ENCODE assay signal across 8 cellular contexts in the genomic region with DNA sequence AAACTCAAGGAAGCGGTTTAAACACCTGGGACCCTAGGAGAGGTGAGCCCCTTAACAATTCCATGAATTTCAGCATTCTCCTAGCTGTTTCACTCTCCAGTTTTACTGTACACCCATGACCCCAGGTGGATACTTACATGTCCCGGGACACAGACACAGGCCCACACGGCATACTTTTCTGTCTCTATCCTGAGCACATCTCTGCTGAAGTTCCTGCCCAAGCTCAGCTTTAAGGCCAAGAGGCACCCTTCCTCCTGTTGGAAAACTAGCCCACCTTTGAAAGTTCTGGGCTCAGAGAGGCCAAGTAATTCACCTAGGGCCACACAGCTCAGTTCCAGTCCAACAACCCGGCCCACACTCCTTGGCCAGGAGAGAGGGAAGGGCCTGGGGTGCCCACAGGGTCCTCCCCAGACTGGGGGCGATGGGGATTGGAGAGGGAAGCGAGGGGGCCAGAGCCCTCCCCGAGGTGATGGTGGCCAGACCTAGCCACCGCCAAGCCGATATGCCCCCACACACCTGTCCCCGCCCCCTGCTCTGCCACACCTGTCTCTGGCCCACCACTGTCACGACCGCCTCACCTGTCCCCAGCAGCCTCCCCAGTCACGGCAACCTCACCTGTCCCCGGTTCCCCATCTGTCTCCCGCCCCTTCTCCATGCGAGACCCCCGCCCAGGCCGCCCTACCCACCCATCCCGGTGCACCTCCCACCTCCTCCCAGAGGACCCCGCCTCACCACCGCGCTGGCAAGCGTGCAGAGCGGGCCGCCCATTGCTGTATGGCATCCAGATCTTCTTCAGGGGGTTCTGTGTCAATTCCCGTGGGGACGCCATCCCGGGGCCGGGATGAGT. TPM values are rescaled to one million over a fixed set of nuclear protein-coding genes. Genes with fewer than 3 reads are reported as not detected.
DNase-seq lines count a peak whose midpoint lies in the region; ATAC-seq and TF ChIP-seq lines count a peak whose summit lies in the region.

No MANE protein-coding gene starts in this region.

- TF ChIP-seq CTCF in thyroid gland (IDR thresholded peaks at IDR 0.05): no peak

- CTCF ChIA-PET in activated CD4-positive, alpha-beta memory T cell treated with anti-CD3 and anti-CD28 coated beads, Interleukin-2, amount 10 ng/mL, durations not matched to agents 7 days and 5 days (lab: Charles Lee): interaction anchor here (0.6 to 13.5 kb wide), 18 partner anchors 8 to 414 kb away, joined by 3 to 180 read pairs (median 4); a partner anchor contains a TSS

- 24 to 34% methylated on average over 17 to 20 of the region's 29 CpGs for WGBS in thyroid gland, 2 donors

- H3K9ac ChIP-seq in iPS-18a (ENCODE audit: low read length) (no peak overlapping the region), stomach smooth muscle (ENCODE audit: low read length in 2 of 2) (peak overlapping the region; percentile 38 to 42)

- ATAC-seq in GM19395 (IDR thresholded peaks at IDR 0.05; ENCODE audit: unreplicated experiment) (no peak), GM21825 (IDR thresholded peaks at IDR 0.05; ENCODE audit: unreplicated experiment) (no peak)

- H3K4me1 Mint-ChIP-seq in T-helper 2 cell treated with Interferon-gamma antibody and Interleukin-4, amounts not matched to agents 5 μg/mL and 100 μg/mL, for 36 hours (ENCODE audit: low read depth): peaks cover 38% of the 10 kb centered on the region
- peaks cover 47% of the 10 kb centered on the region for H3K4me1 Mint-ChIP-seq in activated CD4-positive, alpha-beta memory T cell treated with anti-CD3 and anti-CD28 coated beads, Interleukin-2, amount 10 ng/mL, durations not matched to agents 7 days and 5 days

- peaks cover 21% of the 10 kb centered on the region for H3K36me3 Mint-ChIP-seq in T-helper 2 cell treated with Interferon-gamma antibody and Interleukin-4, amounts not matched to agents 5 μg/mL and 100 μg/mL, for 36 hours (ENCODE audit: low read depth)
- peaks cover 15% of the 10 kb centered on the region for H3K36me3 Mint-ChIP-seq in activated CD4-positive, alpha-beta memory T cell treated with anti-CD3 and anti-CD28 coated beads, Interleukin-2, amount 10 ng/mL, durations not matched to agents 7 days and 5 days (ENCODE audit: low read depth)

- H3K36me3 ChIP-seq in iPS-18a (ENCODE audit: control insufficient read depth, low read depth, low read length) (peaks cover 4% of the 10 kb centered on the region), stomach smooth muscle (ENCODE audit: control insufficient read depth in 2 of 2, insufficient read depth in 2 of 2, low read length in 2 of 2) (no peaks in the 10 kb centered on the region), thyroid gland (no peaks in the 10 kb centered on the region)

- H3K27ac Mint-ChIP-seq in T-helper 2 cell treated with Interferon-gamma antibody and Interleukin-4, amounts not matched to agents 5 μg/mL and 100 μg/mL, for 36 hours: peak overlapping the region; percentile 86
- peak overlapping the region; percentile 74 for H3K27ac Mint-ChIP-seq in activated CD4-positive, alpha-beta memory T cell treated with anti-CD3 and anti-CD28 coated beads, Interleukin-2, amount 10 ng/mL, durations not matched to agents 7 days and 5 days

- intact Hi-C loops in thyroid gland (cut with DNase I): no loop called here

- H3K4me3 Mint-ChIP-seq in T-helper 2 cell treated with Interferon-gamma antibody and Interleukin-4, amounts not matched to agents 5 μg/mL and 100 μg/mL, for 36 hours: peak overlapping the region; percentile 89
- H3K4me3 Mint-ChIP-seq in activated CD4-positive, alpha-beta memory T cell treated with anti-CD3 and anti-CD28 coated beads, Interleukin-2, amount 10 ng/mL, durations not matched to agents 7 days and 5 days: peak overlapping the region; percentile 79

- POLR2A ChIA-PET in activated CD4-positive, alpha-beta memory T cell treated with anti-CD3 and anti-CD28 coated beads, Interleukin-2, amount 10 ng/mL, durations not matched to agents 7 days and 5 days (lab: Charles Lee): interaction anchor here (0.6 to 4.7 kb wide), 12 partner anchors 11 to 538 kb away, joined by 3 to 25 read pairs (median 4); a partner anchor contains a TSS

- no peak for DNase-seq in T-helper 2 cell treated with Interferon-gamma antibody and Interleukin-4, amounts not matched to agents 5 μg/mL and 100 μg/mL, for 36 hours (ENCODE audit: low spot score)
- DNase-seq in T-helper 2 cell (no peak), thyroid gland (no peak)
- DNase-seq in activated CD4-positive, alpha-beta memory T cell treated with anti-CD3 and anti-CD28 coated beads, Interleukin-2, amount 10 ng/mL, durations not matched to agents 7 days and 5 days: no peak

- H3K9me3 ChIP-seq in iPS-18a (ENCODE audit: control insufficient read depth, low read depth, low read length) (no peaks in the 10 kb centered on the region), stomach smooth muscle (ENCODE audit: control insufficient read depth in 2 of 2, low read length in 2 of 2) (no peaks in the 10 kb centered on the region), thyroid gland (no peaks in the 10 kb centered on the region)

- H3K27me3 Mint-ChIP-seq in T-helper 2 cell treated with Interferon-gamma antibody and Interleukin-4, amounts not matched to agents 5 μg/mL and 100 μg/mL, for 36 hours (ENCODE audit: low read depth): no peaks in the 10 kb centered on the region
- H3K27me3 Mint-ChIP-seq in activated CD4-positive, alpha-beta memory T cell treated with anti-CD3 and anti-CD28 coated beads, Interleukin-2, amount 10 ng/mL, durations not matched to agents 7 days and 5 days: no peaks in the 10 kb centered on the region

- no peaks in the 10 kb centered on the region for H3K27me3 ChIP-seq in iPS-18a (ENCODE audit: control insufficient read depth, insufficient read depth, low read length)
- no peaks in the 10 kb centered on the region for H3K27me3 ChIP-seq in stomach smooth muscle (ENCODE audit: control insufficient read depth in 1 of 2, insufficient read depth in 2 of 2, low read length in 2 of 2)
- H3K27me3 ChIP-seq in thyroid gland: no peaks in the 10 kb centered on the region

- H3K4me1 ChIP-seq in iPS-18a (ENCODE audit: control insufficient read depth, low read depth, low read length) (peaks cover 19% of the 10 kb centered on the region), stomach smooth muscle (ENCODE audit: control insufficient read depth, insufficient read depth, low read length) (peaks cover 49% of the 10 kb centered on the region), thyroid gland (peaks cover 23 to 30% of the 10 kb centered on the region in 2 donors)

- H3K4me3 ChIP-seq in iPS-18a (ENCODE audit: low read length) (peak overlapping the region; percentile 74), stomach smooth muscle (ENCODE audit: low read length in 2 of 2) (peak overlapping the region; percentile 60 to 79), thyroid gland (replicated peaks in 1 of 3) (peak overlapping the region in 1 of 3 donors; percentile 47)

- H3K27ac ChIP-seq in iPS-18a (ENCODE audit: low read length): no peak overlapping the region
- H3K27ac ChIP-seq in stomach smooth muscle (ENCODE audit: low read length): no peak overlapping the region
- H3K27ac ChIP-seq in thyroid gland: no peak overlapping the region

- no peaks in the 10 kb centered on the region for H3K9me3 Mint-ChIP-seq in T-helper 2 cell treated with Interferon-gamma antibody and Interleukin-4, amounts not matched to agents 5 μg/mL and 100 μg/mL, for 36 hours
- no peaks in the 10 kb centered on the region for H3K9me3 Mint-ChIP-seq in activated CD4-positive, alpha-beta memory T cell treated with anti-CD3 and anti-CD28 coated beads, Interleukin-2, amount 10 ng/mL, durations not matched to agents 7 days and 5 days

- no peak for TF ChIP-seq POLR2A in thyroid gland (IDR thresholded peaks at IDR 0.05)

RNA-seq across cellular contexts. Expression of a gene that starts 0.4 kb away (rescaled TPM):
- 10 to 100 TPM; 33.3 to 34.4 TPM for total RNA-seq in activated CD4-positive, alpha-beta memory T cell treated with anti-CD3 and anti-CD28 coated beads, Interleukin-2, amount 10 ng/mL, durations not matched to agents 7 days and 5 days
- total RNA-seq in thyroid gland: 1 to 10 TPM; 2.3 to 4.9 (median 3.2) TPM

RNA-seq across cellular contexts. Expression of a gene that starts 7.4 kb away (rescaled TPM):
- not detected for total RNA-seq in activated CD4-positive, alpha-beta memory T cell treated with anti-CD3 and anti-CD28 coated beads, Interleukin-2, amount 10 ng/mL, durations not matched to agents 7 days and 5 days
- not detected for total RNA-seq in thyroid gland

RNA-seq across cellular contexts. Expression of a gene that starts 39.0 kb away (rescaled TPM):
- 1 to 10 TPM in 1 of 2 experiments, under 1 TPM in 1; 0.40 to 1.4 TPM for total RNA-seq in activated CD4-positive, alpha-beta memory T cell treated with anti-CD3 and anti-CD28 coated beads, Interleukin-2, amount 10 ng/mL, durations not matched to agents 7 days and 5 days
- 1 to 10 TPM in 1 of 4 donors, under 1 TPM in 3; 0.34 to 1.0 (median 0.80) TPM for total RNA-seq in thyroid gland

RNA-seq across cellular contexts. Expression of a gene that starts 52.2 kb away (rescaled TPM):
- total RNA-seq in activated CD4-positive, alpha-beta memory T cell treated with anti-CD3 and anti-CD28 coated beads, Interleukin-2, amount 10 ng/mL, durations not matched to agents 7 days and 5 days: 100 to 1,000 TPM; 336 to 337 TPM
- 100 to 1,000 TPM in 3 of 4 donors, 10 to 100 TPM in 1; 100.0 to 120 (median 109) TPM for total RNA-seq in thyroid gland

RNA-seq across cellular contexts. Expression of a gene that starts 53.3 kb away (rescaled TPM):
- total RNA-seq in activated CD4-positive, alpha-beta memory T cell treated with anti-CD3 and anti-CD28 coated beads, Interleukin-2, amount 10 ng/mL, durations not matched to agents 7 days and 5 days: 100 to 1,000 TPM; 167 to 170 TPM
- total RNA-seq in thyroid gland: 100 to 1,000 TPM; 223 to 439 (median 295) TPM

Comparison
In these comparisons a context has a peak if more than half of its experiments do, and no peak if none do; other contexts are left out.
1. RNA of a gene that starts 0.4 kb away (total RNA-seq): 33.3 to 34.4 TPM in activated CD4-positive, alpha-beta memory T cell treated with anti-CD3 and anti-CD28 coated beads, Interleukin-2, amount 10 ng/mL, durations not matched to agents 7 days and 5 days; 2.3 to 4.9 TPM in thyroid gland; every median in the first group is over 4 times any median in the second.